Comparison of ENCODE assay signal across 9 cellular contexts in the genomic region with DNA sequence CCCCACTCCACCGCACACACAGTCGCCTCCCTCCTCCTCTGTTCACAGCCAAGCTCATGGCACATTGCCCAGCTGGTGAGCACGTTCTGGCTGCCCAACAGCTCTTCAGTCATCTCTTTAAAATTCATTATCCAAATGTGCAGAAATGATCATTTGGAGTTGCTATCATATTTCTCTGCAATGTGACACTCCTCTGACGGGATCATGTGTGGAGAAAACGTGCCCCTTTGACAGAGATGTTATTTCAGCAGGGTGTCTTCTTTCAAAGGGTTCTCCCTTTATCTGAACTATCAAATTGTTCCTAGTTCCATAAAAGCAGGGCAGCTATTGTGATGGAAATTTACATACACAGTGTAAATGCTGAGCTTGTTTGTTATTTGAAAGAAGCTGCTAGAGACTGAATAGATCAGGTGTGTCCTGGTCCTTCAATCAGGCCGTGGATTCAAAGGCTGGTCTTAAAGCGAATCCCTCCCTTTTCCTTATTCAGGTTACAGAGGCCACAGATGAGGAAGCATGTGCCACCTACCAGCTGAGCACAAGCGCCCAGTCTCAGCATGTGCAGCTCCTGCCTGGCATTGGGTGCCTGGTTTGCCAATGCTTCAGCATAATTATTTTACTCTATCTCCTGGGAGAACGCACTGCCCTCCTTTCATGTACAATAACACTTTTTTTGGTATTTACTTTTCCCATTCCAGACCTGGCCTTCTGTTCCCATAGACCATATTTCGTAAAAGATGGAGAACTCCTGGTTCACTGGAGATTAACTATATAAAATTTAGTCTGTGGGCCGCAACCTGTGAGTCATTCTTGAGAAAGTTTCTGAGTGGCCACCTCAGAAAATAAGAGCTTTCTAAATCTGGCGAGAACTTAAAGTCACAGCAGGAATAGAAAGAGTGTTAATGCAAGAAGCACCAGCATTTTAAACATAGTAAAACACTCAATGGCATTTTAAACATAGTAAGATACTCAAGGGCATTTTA.
DNase-seq lines count a peak whose midpoint lies in the region; ATAC-seq, FAIRE-seq and TF ChIP-seq lines count a peak whose summit lies in the region.
"Had no signal": no experiment of that assay in that cellular context is flagged by ENCODE, and none has a peak within 500 bp of the region (broad histone marks: within the 10 kb centered on the region; RNA-seq: fewer than 3 reads in every experiment).

No MANE protein-coding gene starts in this region.

- ATAC-seq in lung (ENCODE audit: insufficient read depth, low FRiP score), result no peak
- ATAC-seq in GM18909 (IDR thresholded peaks at IDR 0.05; ENCODE audit: poor library complexity, unreplicated experiment), result no peak
- ATAC-seq in activated CD8-positive, alpha-beta T cell treated with anti-CD3 and anti-CD28 coated beads for 36 hours, result no peak
- ATAC-seq in HG03565 (IDR thresholded peaks at IDR 0.05; ENCODE audit: unreplicated experiment), result no peak

- no peak overlapping the region for H3K4ac ChIP-seq in H9 (ENCODE audit: low read depth, low read length)

- H4K20me1 ChIP-seq in astrocyte (ENCODE audit: insufficient read depth, low read length) (no peaks in the 10 kb centered on the region), H9 (ENCODE audit: control insufficient read depth, insufficient read depth, insufficient read length) (no peaks in the 10 kb centered on the region)
- H4K20me1 ChIP-seq: BLaER1 treated with 17β-estradiol and CSF1 and Interleukin-3, amounts not matched to agents 10 nM and 100 nM had no signal

- peak; percentile 88 for FAIRE-seq in astrocyte (lab: Jason Lieb, UNC)

- no peak overlapping the region for H3K56ac ChIP-seq in H9 (ENCODE audit: insufficient read length, low read depth, low read length)

- H2BK20ac ChIP-seq in H9 (ENCODE audit: low read depth, low read length, poor library complexity, severe bottlenecking), result no peak overlapping the region

- intact Hi-C loops in activated CD8-positive, alpha-beta T cell treated with anti-CD3 and anti-CD28 coated beads for 36 hours (cut with micrococcal nuclease), result no loop called here

- H3K27me3 ChIP-seq in astrocyte (ENCODE audit: insufficient read depth, low read length), result no peaks in the 10 kb centered on the region
- no peaks in the 10 kb centered on the region for H3K27me3 ChIP-seq in lung (ENCODE audit: control insufficient read depth, insufficient read depth)
- no peaks in the 10 kb centered on the region for H3K27me3 ChIP-seq in H9 (ENCODE audit: insufficient read depth, low read length)
- H3K27me3 ChIP-seq: BLaER1 treated with 17β-estradiol and CSF1 and Interleukin-3, amounts not matched to agents 10 nM and 100 nM had no signal

- no peaks in the 10 kb centered on the region for H3K79me1 ChIP-seq in H9 (ENCODE audit: insufficient read depth, low read depth, low read length, poor library complexity, severe bottlenecking)

- H3T11ph ChIP-seq in H9 (ENCODE audit: low read length), result no peak overlapping the region

- no peaks in the 10 kb centered on the region for H3K23me2 ChIP-seq in H9 (ENCODE audit: insufficient read length, low read depth, low read length, poor library complexity, severe bottlenecking)

- DNase-seq in AG09309 (ENCODE audit: low read depth) (peak; percentile 42), NCI-H187 treated with DMSO at 0.1 percent for 48 hours (lab: John Stamatoyannopoulos, UW) (peak; percentile 66), astrocyte (ENCODE audit: low read depth) (peak; percentile 84), lung (ENCODE audit: low spot score) (peak; percentile 59), H9 (no peak)
- no peak for DNase-seq in activated CD8-positive, alpha-beta T cell treated with anti-CD3 and anti-CD28 coated beads for 36 hours

- H4K8ac ChIP-seq in H9 (replicated peaks; ENCODE audit: insufficient read length, low read depth, low read length), result no peak overlapping the region

- H3K36me3 Mint-ChIP-seq in astrocyte (ENCODE audit: low read depth, unreplicated experiment) (no peaks in the 10 kb centered on the region), H9 (ENCODE audit: insufficient read depth in 1 of 3, low read depth in 3 of 3) (no peaks in the 10 kb centered on the region)
- H3K36me3 Mint-ChIP-seq in activated CD8-positive, alpha-beta T cell treated with anti-CD3 and anti-CD28 coated beads for 36 hours (ENCODE audit: low read depth), result no peaks in the 10 kb centered on the region

- POLR2A ChIA-PET in activated CD8-positive, alpha-beta T cell treated with anti-CD3 and anti-CD28 coated beads for 36 hours (lab: Charles Lee), result no interaction called here

- H3K14ac ChIP-seq in H9 (ENCODE audit: insufficient read depth, low read length), result no peak overlapping the region

- H3K23ac ChIP-seq in H9 (ENCODE audit: insufficient read length, low read depth, low read length), result no peak overlapping the region

- peak overlapping the region; percentile 66 for H3K4me2 ChIP-seq in astrocyte (ENCODE audit: low read length)
- H3K4me2 ChIP-seq in H9 (ENCODE audit: insufficient read depth, insufficient read length, low read length), result no peak overlapping the region

- peaks cover 28% of the 10 kb centered on the region for H3K4me1 ChIP-seq in astrocyte (ENCODE audit: insufficient read depth, low read length)
- peaks cover 0 to 4% of the 10 kb centered on the region in 2 donors for H3K4me1 ChIP-seq in lung (ENCODE audit: control insufficient read depth in 2 of 2, insufficient read depth in 2 of 2, low read length in 2 of 2)
- H3K4me1 ChIP-seq in H9 (ENCODE audit: insufficient read depth, low read length), result peaks cover 5% of the 10 kb centered on the region; the same call in 1 of the 2 replicates

- H3K18ac ChIP-seq in H9 (ENCODE audit: insufficient read length, low read depth, low read length), result no peak overlapping the region

- peaks cover 2% of the 10 kb centered on the region for H3K9me3 Mint-ChIP-seq in astrocyte (ENCODE audit: unreplicated experiment)
- H3K9me3 Mint-ChIP-seq in activated CD8-positive, alpha-beta T cell treated with anti-CD3 and anti-CD28 coated beads for 36 hours, result no peaks in the 10 kb centered on the region
- no peaks in the 10 kb centered on the region for H3K9me3 Mint-ChIP-seq in H9

- H2AFZ ChIP-seq in astrocyte (ENCODE audit: low read depth, low read length) (no peak overlapping the region), H9 (ENCODE audit: low read length) (no peak overlapping the region)

- H3K27me3 Mint-ChIP-seq in astrocyte (ENCODE audit: low read depth, unreplicated experiment) (no peaks in the 10 kb centered on the region), H9 (ENCODE audit: low read depth) (peaks cover 6% of the 10 kb centered on the region)
- H3K27me3 Mint-ChIP-seq in activated CD8-positive, alpha-beta T cell treated with anti-CD3 and anti-CD28 coated beads for 36 hours, result peaks cover 12% of the 10 kb centered on the region

- H3K4me3 Mint-ChIP-seq in astrocyte (ENCODE audit: unreplicated experiment), result no peak overlapping the region
- no peak overlapping the region for H3K4me3 Mint-ChIP-seq in activated CD8-positive, alpha-beta T cell treated with anti-CD3 and anti-CD28 coated beads for 36 hours
- H3K4me3 Mint-ChIP-seq in H9, result no peak overlapping the region

- H3K27ac ChIP-seq in astrocyte (ENCODE audit: low read depth, low read length) (peak overlapping the region; percentile 80), lung (ENCODE audit: low read depth in 1 of 2, low read length in 1 of 2) (no peak overlapping the region), H9 (ENCODE audit: insufficient read length, low read depth, low read length) (no peak overlapping the region)
- H3K27ac ChIP-seq: BLaER1 treated with 17β-estradiol and CSF1 and Interleukin-3, amounts not matched to agents 10 nM and 100 nM had no signal

- H2BK15ac ChIP-seq in H9 (ENCODE audit: low read depth, low read length), result no peak overlapping the region

- H4K91ac ChIP-seq in H9 (ENCODE audit: insufficient read length, low read depth, low read length), result no peak overlapping the region

- H3K9me3 ChIP-seq in astrocyte (ENCODE audit: insufficient read depth, low read depth, low read length) (no peaks in the 10 kb centered on the region), lung (ENCODE audit: control insufficient read depth in 2 of 2, insufficient read depth in 1 of 2, low read length in 1 of 2) (no peaks in the 10 kb centered on the region), H9 (ENCODE audit: control insufficient read depth, low read depth, low read length) (no peaks in the 10 kb centered on the region)
- H3K9me3 ChIP-seq: BLaER1 treated with 17β-estradiol and CSF1 and Interleukin-3, amounts not matched to agents 10 nM and 100 nM had no signal

- H2BK5ac ChIP-seq in H9 (ENCODE audit: insufficient read length, low read length), result no peak overlapping the region

- no peak overlapping the region for H3K27ac Mint-ChIP-seq in astrocyte (ENCODE audit: unreplicated experiment)
- H3K27ac Mint-ChIP-seq in activated CD8-positive, alpha-beta T cell treated with anti-CD3 and anti-CD28 coated beads for 36 hours, result no peak overlapping the region
- 0 out of 7 replicates have a peak overlapping the region, but pooled peaks of 1 of the 3 experiments have one; percentile 18 for H3K27ac Mint-ChIP-seq in H9

- H3K9ac ChIP-seq in astrocyte (ENCODE audit: low read length) (peak overlapping the region; percentile 54), H9 (ENCODE audit: extremely low read depth, insufficient read length, low read length) (no peak overlapping the region)
- H3K9ac ChIP-seq: BLaER1 treated with 17β-estradiol and CSF1 and Interleukin-3, amounts not matched to agents 10 nM and 100 nM had no signal

- no peak overlapping the region for H2BK120ac ChIP-seq in H9 (ENCODE audit: low read depth, low read length, poor library complexity, severe bottlenecking)

- no peaks in the 10 kb centered on the region for H3K79me2 ChIP-seq in astrocyte (ENCODE audit: insufficient read depth, low read length)
- H3K79me2 ChIP-seq in H9 (ENCODE audit: insufficient read depth, low read length), result no peaks in the 10 kb centered on the region

- H3K4me3 ChIP-seq in AG09309 (ENCODE audit: control insufficient read depth, low read depth, low read length) (no peak overlapping the region), astrocyte (ENCODE audit: insufficient read depth, low read depth, low read length) (no peak overlapping the region), lung (no peak overlapping the region)
- H3K4me3 ChIP-seq: BLaER1 treated with 17β-estradiol and CSF1 and Interleukin-3, amounts not matched to agents 10 nM and 100 nM had no signal

- WGBS in lung, 2 donors, result 60 to 79% methylated on average over 12 of the region's 12 CpGs
- no CpG with 5 or more reads among the region's 12 CpGs for whole genome bisulfite sequencing in H9 (ENCODE audit: extremely low coverage, insufficient read length, low lambda C conversion rate)

- H3K36me3 ChIP-seq in astrocyte (ENCODE audit: insufficient read depth, low read length), result no peaks in the 10 kb centered on the region
- H3K36me3 ChIP-seq in lung (ENCODE audit: control insufficient read depth in 2 of 2, insufficient read depth in 2 of 2, low read length in 2 of 2), result no peaks in the 10 kb centered on the region
- H3K36me3 ChIP-seq: BLaER1 treated with 17β-estradiol and CSF1 and Interleukin-3, amounts not matched to agents 10 nM and 100 nM had no signal

- no peak overlapping the region for H2BK12ac ChIP-seq in H9 (ENCODE audit: insufficient read length, low read depth, low read length)

- CTCF ChIA-PET in activated CD8-positive, alpha-beta T cell treated with anti-CD3 and anti-CD28 coated beads for 36 hours (lab: Charles Lee), result interaction anchor here (0.6 kb wide), 1 partner anchor 9 kb away, joined by 3 read pairs; no protein-coding TSS in a partner anchor

- TF ChIP-seq CTCF in AG09309 (IDR thresholded peaks at IDR 0.05; ENCODE audit: control insufficient read depth, insufficient read depth, low read depth, low read length, missing control alignments) (no peak), astrocyte (IDR thresholded peaks at IDR 0.05; ENCODE audit: insufficient read depth, low read depth, low read length) (no peak), lung (IDR thresholded peaks at IDR 0.05; ENCODE audit: control extremely low read depth, extremely low read depth) (no peak), H9 (conservative IDR thresholded peaks at IDR 0.05) (no peak)
- TF ChIP-seq CTCF in activated CD8-positive, alpha-beta T cell treated with anti-CD3 and anti-CD28 coated beads for 36 hours (IDR thresholded peaks at IDR 0.05), result no peak

- no peak overlapping the region for H4K5ac ChIP-seq in H9 (ENCODE audit: insufficient read length, low read depth, low read length)

- H2AK5ac ChIP-seq in H9 (ENCODE audit: insufficient read length, low read length), result no peak overlapping the region

- H3K4me1 Mint-ChIP-seq in astrocyte (ENCODE audit: low read depth, unreplicated experiment) (peaks cover 15% of the 10 kb centered on the region), H9 (peaks cover 16 to 19% of the 10 kb centered on the region in 2 experiments)
- no peaks in the 10 kb centered on the region for H3K4me1 Mint-ChIP-seq in activated CD8-positive, alpha-beta T cell treated with anti-CD3 and anti-CD28 coated beads for 36 hours (ENCODE audit: low read depth)

Comparison
In these comparisons a context has a peak if more than half of its experiments do, and no peak if none do; other contexts are left out.
1. DNase-seq: peak in AG09309 (single experiment), NCI-H187 treated with DMSO at 0.1 percent for 48 hours (single experiment), astrocyte (single experiment) and lung (single experiment); none in activated CD8-positive, alpha-beta T cell treated with anti-CD3 and anti-CD28 coated beads for 36 hours (single experiment) and H9 (single experiment).